In the genomic region with DNA sequence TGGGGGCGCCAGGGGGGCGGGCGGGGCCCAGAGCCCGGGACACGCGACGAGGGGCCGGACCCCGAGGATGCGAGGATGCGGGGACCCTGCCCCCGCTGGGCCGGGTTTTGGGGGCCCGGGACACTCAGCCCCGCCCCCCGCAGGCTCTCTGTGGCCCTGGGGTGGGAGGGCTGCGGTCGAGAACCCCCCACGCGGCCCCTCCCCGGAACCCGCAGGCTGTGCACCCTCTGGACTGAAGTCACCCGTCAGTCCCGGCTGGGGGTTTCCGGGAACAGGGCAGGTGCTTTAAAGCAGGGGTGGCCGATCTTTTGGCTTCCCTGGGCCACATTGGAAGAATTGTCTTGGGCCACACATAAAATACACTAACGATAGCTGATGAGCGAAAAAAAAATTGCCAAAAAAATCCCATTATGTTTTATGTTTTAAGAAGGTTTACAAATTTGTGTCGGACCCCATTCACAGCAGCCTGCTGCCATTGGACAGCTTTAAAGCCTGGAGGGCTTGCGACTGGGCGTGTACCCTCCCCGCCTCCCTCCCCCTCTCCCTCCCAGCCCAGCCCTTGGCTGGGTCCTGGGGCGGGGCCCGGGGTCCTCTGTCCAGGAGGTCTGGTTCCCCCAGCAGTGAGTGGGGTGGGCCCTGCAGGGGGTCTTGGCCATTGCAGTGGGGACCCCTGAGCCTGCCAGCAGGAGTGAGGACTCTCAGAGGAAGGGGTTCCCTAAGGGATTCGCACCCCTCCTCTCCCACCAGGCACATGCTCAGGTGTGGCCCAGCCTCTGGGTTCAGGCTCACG, we compare ENCODE assay signal across 8 cellular contexts. TPM values are rescaled to one million over a fixed set of nuclear protein-coding genes. Genes with fewer than 3 reads are reported as not detected.
DNase-seq lines count a peak whose midpoint lies in the region; ATAC-seq and TF ChIP-seq lines count a peak whose summit lies in the region.
"Had no signal": no experiment of that assay in that cellular context is flagged by ENCODE, and none has a peak within 500 bp of the region (broad histone marks: within the 10 kb centered on the region; RNA-seq: fewer than 3 reads in every experiment).

No MANE protein-coding gene starts in this region.

- no peak for DNase-seq in WTC11 (ENCODE audit: low spot score)
- DNase-seq in effector CD8-positive, alpha-beta T cell (lab: John Stamatoyannopoulos, UW), result peak; percentile 45
- DNase-seq in stimulated activated CD8-positive, alpha-beta memory T cell treated with anti-CD3 and anti-CD28 coated beads, Interleukin-4, amount 100 ng/mL, for 48 hours, result peak; percentile 83
- DNase-seq in mesothelial cell of epicardium (ENCODE audit: low spot score in 2 of 2, unreplicated experiment in 2 of 2), result no peak
- DNase-seq in KG1 (lab: John Stamatoyannopoulos, UW), result no peak

- POLR2A ChIA-PET in WTC11 (lab: Charles Lee), result no interaction called here

- H3K9me3 Mint-ChIP-seq in WTC11 (no peaks in the 10 kb centered on the region), mesothelial cell of epicardium (no peaks in the 10 kb centered on the region)

- no peaks in the 10 kb centered on the region for H3K36me3 Mint-ChIP-seq in WTC11
- no peaks in the 10 kb centered on the region for H3K36me3 Mint-ChIP-seq in mesothelial cell of epicardium

- H3K27ac Mint-ChIP-seq in WTC11 (0 out of 2 replicates have a peak overlapping the region, but pooled peaks have one; percentile 53), mesothelial cell of epicardium (no peak overlapping the region)

- no peak for TF ChIP-seq CTCF in WTC11 (IDR thresholded peaks at IDR 0.05)
- TF ChIP-seq CTCF in mesothelial cell of epicardium (IDR thresholded peaks at IDR 0.05; ENCODE audit: unreplicated experiment), result no peak

- CTCF ChIA-PET in WTC11 (lab: Charles Lee), result interaction anchor here (0.7 to 1.9 kb wide), 6 partner anchors 10 to 154 kb away, joined by 3 to 7 read pairs (median 4); a partner anchor contains a TSS

- H3K4me1 Mint-ChIP-seq in WTC11 (peaks cover 10% of the 10 kb centered on the region), mesothelial cell of epicardium (peaks cover 6% of the 10 kb centered on the region)

- ATAC-seq in HG02852 (IDR thresholded peaks at IDR 0.05; ENCODE audit: unreplicated experiment) (peak; percentile 65), WTC11 (no peak), GM21717 (IDR thresholded peaks at IDR 0.05; ENCODE audit: unreplicated experiment) (no peak)

- H3K27me3 Mint-ChIP-seq in WTC11 (ENCODE audit: low read depth) (no peaks in the 10 kb centered on the region; the same call in 1 of the 2 replicates), mesothelial cell of epicardium (ENCODE audit: low read depth) (peaks cover 15% of the 10 kb centered on the region)

- H3K4me3 Mint-ChIP-seq in WTC11 (peak overlapping the region; percentile 55), mesothelial cell of epicardium (no peak overlapping the region)

TF ChIP-seq in WTC11, 78 proteins besides CTCF, POLR2A, EP300 and RAD21:
- TF ChIP-seq ZNF423 (CRISPR knock-in tag; IDR thresholded peaks at IDR 0.05), result 0 out of 2 replicates have a peak, but pooled peaks have one; percentile 37
- TF ChIP-seq, protein P1, sequence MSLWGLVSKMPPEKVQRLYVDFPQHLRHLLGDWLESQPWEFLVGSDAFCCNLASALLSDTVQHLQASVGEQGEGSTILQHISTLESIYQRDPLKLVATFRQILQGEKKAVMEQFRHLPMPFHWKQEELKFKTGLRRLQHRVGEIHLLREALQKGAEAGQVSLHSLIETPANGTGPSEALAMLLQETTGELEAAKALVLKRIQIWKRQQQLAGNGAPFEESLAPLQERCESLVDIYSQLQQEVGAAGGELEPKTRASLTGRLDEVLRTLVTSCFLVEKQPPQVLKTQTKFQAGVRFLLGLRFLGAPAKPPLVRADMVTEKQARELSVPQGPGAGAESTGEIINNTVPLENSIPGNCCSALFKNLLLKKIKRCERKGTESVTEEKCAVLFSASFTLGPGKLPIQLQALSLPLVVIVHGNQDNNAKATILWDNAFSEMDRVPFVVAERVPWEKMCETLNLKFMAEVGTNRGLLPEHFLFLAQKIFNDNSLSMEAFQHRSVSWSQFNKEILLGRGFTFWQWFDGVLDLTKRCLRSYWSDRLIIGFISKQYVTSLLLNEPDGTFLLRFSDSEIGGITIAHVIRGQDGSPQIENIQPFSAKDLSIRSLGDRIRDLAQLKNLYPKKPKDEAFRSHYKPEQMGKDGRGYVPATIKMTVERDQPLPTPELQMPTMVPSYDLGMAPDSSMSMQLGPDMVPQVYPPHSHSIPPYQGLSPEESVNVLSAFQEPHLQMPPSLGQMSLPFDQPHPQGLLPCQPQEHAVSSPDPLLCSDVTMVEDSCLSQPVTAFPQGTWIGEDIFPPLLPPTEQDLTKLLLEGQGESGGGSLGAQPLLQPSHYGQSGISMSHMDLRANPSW (CRISPR knock-in tag; conservative IDR thresholded peaks at IDR 0.05; ENCODE audit: low read depth), result no peak
- TF ChIP-seq GTF2I (CRISPR knock-in tag; conservative IDR thresholded peaks at IDR 0.05), result no peak

RNA-seq across cellular contexts. Expression of a gene that starts 21.6 kb away (rescaled TPM):
- total RNA-seq in WTC11 (2021), result 13.9 to 17.8 TPM (median 14.0 TPM) in 3 replicates
- total RNA-seq in mesothelial cell of epicardium, result 28.4 to 32.8 TPM (median 31.8 TPM) in 3 replicates

RNA-seq across cellular contexts. Expression of a gene that starts 36.2 kb away (rescaled TPM):
- total RNA-seq in WTC11 (2021) (0.78 to 1.1 TPM (median 1.1 TPM) in 3 replicates), mesothelial cell of epicardium (0.32 to 0.47 TPM in 2 of 3 replicates, not detected in the other)
- total RNA-seq: NCI-H460 had no signal

Comparison
In these comparisons a context has a peak if more than half of its experiments do, and no peak if none do; other contexts are left out.
1. DNase-seq: peak in effector CD8-positive, alpha-beta T cell (single experiment) and stimulated activated CD8-positive, alpha-beta memory T cell treated with anti-CD3 and anti-CD28 coated beads, Interleukin-4, amount 100 ng/mL, for 48 hours (single experiment); none in WTC11 (single experiment), mesothelial cell of epicardium (0 of 2) and KG1 (single experiment).